Comparison of ENCODE assay signal across 8 cellular contexts in genomic region chr16:30352488-30353401, GRCh38. TPM values are rescaled to one million over a fixed set of nuclear protein-coding genes. Genes with fewer than 3 reads are reported as not detected.
DNase-seq lines count a peak whose midpoint lies in the region; ATAC-seq and TF ChIP-seq lines count a peak whose summit lies in the region.

No MANE protein-coding gene starts in this region.

- H3K9me3 ChIP-seq in sigmoid colon, result no peaks in the 10 kb centered on the region

- H3K4me3 ChIP-seq in GM12864 (ENCODE audit: low read depth, low read length) (no peak overlapping the region), fibroblast of the aortic adventitia (ENCODE audit: low read depth, low read length) (no peak overlapping the region), sigmoid colon (no peak overlapping the region)

- intact Hi-C loops in sigmoid colon (cut with DNase I), result loop anchor here (1.0 to 2.0 kb wide), 2 partner anchors 17 to 54 kb away; partner anchors contain the start of gene ZNF771

- H3K27me3 ChIP-seq in sigmoid colon, result no peaks in the 10 kb centered on the region

- H3K9me3 Mint-ChIP-seq in WTC11, result no peaks in the 10 kb centered on the region

- DNase-seq in GM12864 (ENCODE audit: low read depth) (no peak), WTC11 (ENCODE audit: low spot score) (no peak), fibroblast of the aortic adventitia (ENCODE audit: low read depth) (no peak), sigmoid colon (no peak), epidermal melanocyte (ENCODE audit: insufficient read length, low spot score) (no peak), NCI-H526 treated with DMSO at 0.1 percent for 48 hours (lab: John Stamatoyannopoulos, UW) (no peak)

- no peak for TF ChIP-seq EP300 in sigmoid colon (IDR thresholded peaks at IDR 0.05)

- H3K27ac Mint-ChIP-seq in WTC11, result no peak overlapping the region

- peaks cover 0 to 45% (median 19%) of the 10 kb centered on the region in 4 donors for H3K36me3 ChIP-seq in sigmoid colon

- TF ChIP-seq POLR2A in sigmoid colon (IDR thresholded peaks at IDR 0.05), result no peak

- POLR2A ChIA-PET in WTC11 (lab: Charles Lee), result no interaction called here

- 89 to 91% methylated on average over 14 of the region's 14 CpGs for WGBS in sigmoid colon, 2 donors

- CTCF ChIA-PET in WTC11 (lab: Charles Lee), result interaction anchor here (0.7 to 5.0 kb wide), 4 partner anchors 18 to 263 kb away, joined by 3 to 28 read pairs (median 8); partner anchors contain the start of gene TBC1D10B

- peaks cover 0 to 58% (median 50%) of the 10 kb centered on the region in 4 donors for H3K4me1 ChIP-seq in sigmoid colon

- peak overlapping the region; percentile 93 to 99 (median 96) for H3K27ac ChIP-seq in sigmoid colon

- H3K4me1 Mint-ChIP-seq in WTC11, result peaks cover 21% of the 10 kb centered on the region

- peak; percentile 29 for TF ChIP-seq CTCF in GM12864 (IDR thresholded peaks at IDR 0.05; ENCODE audit: low read depth, low read length, missing control alignments)
- TF ChIP-seq CTCF in WTC11 (IDR thresholded peaks at IDR 0.05), result no peak
- peak; percentile 23 for TF ChIP-seq CTCF in fibroblast of the aortic adventitia (IDR thresholded peaks at IDR 0.05; ENCODE audit: insufficient read depth, low read length)
- no peak for TF ChIP-seq CTCF in sigmoid colon (IDR thresholded peaks at IDR 0.05)

- H3K27me3 Mint-ChIP-seq in WTC11 (ENCODE audit: low read depth), result no peaks in the 10 kb centered on the region; the same call in 1 of the 2 replicates

- H3K36me3 Mint-ChIP-seq in WTC11, result peaks cover 35% of the 10 kb centered on the region

- ATAC-seq in WTC11, result no peak
- no peak for ATAC-seq in HG02642 (IDR thresholded peaks at IDR 0.05; ENCODE audit: poor library complexity, unreplicated experiment)
- no peak for ATAC-seq in HG03196 (IDR thresholded peaks at IDR 0.05; ENCODE audit: unreplicated experiment)

- H3K4me3 Mint-ChIP-seq in WTC11, result peak overlapping the region; percentile 48

TF ChIP-seq in WTC11, 78 proteins besides CTCF, POLR2A, EP300 and RAD21:
- no peak for TF ChIP-seq TEAD4 (CRISPR knock-in tag; IDR thresholded peaks at IDR 0.05)
- TF ChIP-seq, protein P1, sequence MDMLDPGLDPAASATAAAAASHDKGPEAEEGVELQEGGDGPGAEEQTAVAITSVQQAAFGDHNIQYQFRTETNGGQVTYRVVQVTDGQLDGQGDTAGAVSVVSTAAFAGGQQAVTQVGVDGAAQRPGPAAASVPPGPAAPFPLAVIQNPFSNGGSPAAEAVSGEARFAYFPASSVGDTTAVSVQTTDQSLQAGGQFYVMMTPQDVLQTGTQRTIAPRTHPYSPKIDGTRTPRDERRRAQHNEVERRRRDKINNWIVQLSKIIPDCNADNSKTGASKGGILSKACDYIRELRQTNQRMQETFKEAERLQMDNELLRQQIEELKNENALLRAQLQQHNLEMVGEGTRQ (CRISPR knock-in tag; IDR thresholded peaks at IDR 0.05), result no peak
- TF ChIP-seq NFE2L1 (CRISPR knock-in tag; IDR thresholded peaks at IDR 0.05), result no peak
- no peak for TF ChIP-seq GRHL2 (CRISPR knock-in tag; IDR thresholded peaks at IDR 0.05; ENCODE audit: insufficient replicate concordance, severe bottlenecking)
- TF ChIP-seq, protein P2, sequence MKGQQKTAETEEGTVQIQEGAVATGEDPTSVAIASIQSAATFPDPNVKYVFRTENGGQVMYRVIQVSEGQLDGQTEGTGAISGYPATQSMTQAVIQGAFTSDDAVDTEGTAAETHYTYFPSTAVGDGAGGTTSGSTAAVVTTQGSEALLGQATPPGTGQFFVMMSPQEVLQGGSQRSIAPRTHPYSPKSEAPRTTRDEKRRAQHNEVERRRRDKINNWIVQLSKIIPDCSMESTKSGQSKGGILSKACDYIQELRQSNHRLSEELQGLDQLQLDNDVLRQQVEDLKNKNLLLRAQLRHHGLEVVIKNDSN (CRISPR knock-in tag; IDR thresholded peaks at IDR 0.05), result no peak
- no peak for TF ChIP-seq SMAD4 (CRISPR knock-in tag; IDR thresholded peaks at IDR 0.05)
TF ChIP-seq in WTC11: peak in this region for 0.

RNA-seq across cellular contexts. Expression of gene CD2BP2, which starts 2.4 kb away (rescaled TPM):
- total RNA-seq in WTC11 (2021) (51.0 to 56.6 TPM (median 51.1 TPM) in 3 replicates), fibroblast of the aortic adventitia (ENCODE audit: low replicate concordance) (25.2 and 37.5 TPM in 2 replicates), sigmoid colon (10 to 100 TPM; 29.9 to 57.3 (median 43.0) TPM)
- polyA plus RNA-seq in sigmoid colon, result 10 to 100 TPM; 45.0 to 51.8 (median 48.0) TPM

RNA-seq across cellular contexts. Expression of gene TBC1D10B, which starts 17.5 kb away (rescaled TPM):
- total RNA-seq in WTC11 (2021) (33.4 to 40.5 TPM (median 34.6 TPM) in 3 replicates), fibroblast of the aortic adventitia (ENCODE audit: low replicate concordance) (26.1 and 38.0 TPM in 2 replicates), sigmoid colon (10 to 100 TPM; 14.5 to 25.2 (median 19.2) TPM)
- 10 to 100 TPM; 24.6 to 38.3 (median 25.0) TPM for polyA plus RNA-seq in sigmoid colon

RNA-seq across cellular contexts. Expression of gene MYL11, which starts 21.9 kb away (rescaled TPM):
- 0.80 to 1.3 TPM (median 0.85 TPM) in 3 replicates for total RNA-seq in WTC11 (2021)
- total RNA-seq in fibroblast of the aortic adventitia (ENCODE audit: low replicate concordance), result not detected in 2 replicates
- not detected for total RNA-seq in sigmoid colon
- not detected for polyA plus RNA-seq in sigmoid colon

RNA-seq across cellular contexts. Expression of gene SEPTIN1, which starts 29.6 kb away (rescaled TPM):
- total RNA-seq in WTC11 (2021), result 2.3 to 2.7 TPM (median 2.6 TPM) in 3 replicates
- total RNA-seq in fibroblast of the aortic adventitia (ENCODE audit: low replicate concordance), result 0.09 TPM in 1 of 2 replicates, not detected in the other
- total RNA-seq in sigmoid colon, result 1 to 10 TPM in 3 of 4 donors, under 1 TPM in 1; 0.82 to 5.8 (median 1.9) TPM
- polyA plus RNA-seq in sigmoid colon, result 10 to 100 TPM in 1 of 3 donors, 1 to 10 TPM in 2; 1.2 to 46.6 (median 2.4) TPM

RNA-seq across cellular contexts. Expression of gene ZNF48, which starts 42.5 kb away (rescaled TPM):
- 31.3 to 39.3 TPM (median 32.1 TPM) in 3 replicates for total RNA-seq in WTC11 (2021)
- total RNA-seq in fibroblast of the aortic adventitia (ENCODE audit: low replicate concordance), result 2.1 and 5.4 TPM in 2 replicates
- 10 to 100 TPM in 3 of 4 donors, 1 to 10 TPM in 1; 8.1 to 12.8 (median 11.4) TPM for total RNA-seq in sigmoid colon
- 1 to 10 TPM; 2.4 to 5.9 (median 2.8) TPM for polyA plus RNA-seq in sigmoid colon

Comparison
In these comparisons a context has a peak if more than half of its experiments do, and no peak if none do; other contexts are left out.
1. CTCF ChIP-seq: peak in GM12864 (single experiment) and fibroblast of the aortic adventitia (single experiment); none in WTC11 (single experiment) and sigmoid colon (0 of 4).